25 cellular contexts compared by ENCODE assay signal in genomic region chr22:28016781-28017557, GRCh38.
DNase-seq lines count a peak whose midpoint lies in the region; ATAC-seq and TF ChIP-seq lines count a peak whose summit lies in the region.
"Had no signal": no experiment of that assay in that cellular context is flagged by ENCODE, and none has a peak within 500 bp of the region (broad histone marks: within the 10 kb centered on the region; RNA-seq: fewer than 3 reads in every experiment).

No MANE protein-coding gene starts in this region.

- H3K36me3 Mint-ChIP-seq in activated CD8-positive, alpha-beta memory T cell treated with anti-CD3 and anti-CD28 coated beads, Interleukin-2, amount 10 ng/mL, durations not matched to agents 7 days and 5 days = no peaks in the 10 kb centered on the region
- H3K36me3 Mint-ChIP-seq: CD8-positive, alpha-beta memory T cell had no signal

- no peak overlapping the region for H3K27ac Mint-ChIP-seq in activated CD8-positive, alpha-beta memory T cell treated with anti-CD3 and anti-CD28 coated beads, Interleukin-2, amount 10 ng/mL, durations not matched to agents 7 days and 5 days

- no peaks in the 10 kb centered on the region for H3K9me3 Mint-ChIP-seq in activated CD8-positive, alpha-beta memory T cell treated with anti-CD3 and anti-CD28 coated beads, Interleukin-2, amount 10 ng/mL, durations not matched to agents 7 days and 5 days (ENCODE audit: low read depth)
- H3K9me3 Mint-ChIP-seq: CD8-positive, alpha-beta memory T cell; stimulated activated naive CD8-positive, alpha-beta T cell treated with anti-CD3 and anti-CD28 coated beads, Interleukin-15, amount 100 ng/mL, for 72 hours; type B pancreatic cell had no signal

- peaks cover 18% of the 10 kb centered on the region for H3K4me1 Mint-ChIP-seq in activated CD8-positive, alpha-beta memory T cell treated with anti-CD3 and anti-CD28 coated beads, Interleukin-2, amount 10 ng/mL, durations not matched to agents 7 days and 5 days
- H3K4me1 Mint-ChIP-seq: CD8-positive, alpha-beta memory T cell had no signal

- no peak for TF ChIP-seq POLR2A in GM18505 (IDR thresholded peaks at IDR 0.05; ENCODE audit: borderline replicate concordance, extremely low read depth, insufficient read depth, insufficient read length)

- no peak overlapping the region for H3K4me3 Mint-ChIP-seq in activated CD8-positive, alpha-beta memory T cell treated with anti-CD3 and anti-CD28 coated beads, Interleukin-2, amount 10 ng/mL, durations not matched to agents 7 days and 5 days
- H3K4me3 Mint-ChIP-seq: CD8-positive, alpha-beta memory T cell; stimulated activated naive CD8-positive, alpha-beta T cell treated with anti-CD3 and anti-CD28 coated beads, Interleukin-15, amount 100 ng/mL, for 72 hours had no signal

- peak; percentile 8 for DNase-seq in activated CD8-positive, alpha-beta memory T cell treated with anti-CD3 and anti-CD28 coated beads, Interleukin-2, amount 50 U/mL, for 4 hours
- DNase-seq in activated CD8-positive, alpha-beta memory T cell treated with anti-CD3 and anti-CD28 coated beads, Interleukin-2, amount 10 ng/mL, durations not matched to agents 7 days and 5 days = no peak
- DNase-seq in NCI-H69 (lab: John Stamatoyannopoulos, UW) (peak; percentile 43), left ventricle myocardium superior (peak; percentile 20), sciatic nerve (ENCODE audit: low spot score) (peak; percentile 52), AML-193 (lab: John Stamatoyannopoulos, UW) (no peak), NCI-H2171 treated with DMSO at 0.1 percent for 48 hours (lab: John Stamatoyannopoulos, UW) (no peak)
- DNase-seq: 8988T; activated CD4-positive, alpha-beta T cell treated with anti-CD3 and anti-CD28 coated beads, Interleukin-2, amount 50 U/mL, for 4 hours; activated T-cell treated with anti-CD3 and anti-CD28 coated beads for 4 hours; anterior cingulate cortex; CD8-positive, alpha-beta memory T cell; central memory CD4-positive, alpha-beta T cell; DMS153; IMR-90; mesendoderm; NCI-H1092; NCI-H187 treated with DMSO at 0.1 percent for 48 hours; NCI-H82; occipital lobe; stimulated activated naive CD8-positive, alpha-beta T cell treated with anti-CD3 and anti-CD28 coated beads, Interleukin-15, amount 100 ng/mL, for 72 hours; T-helper 9 cell had no signal

- intact Hi-C loops in left ventricle myocardium superior (cut with micrococcal nuclease) (no loop called here), sciatic nerve (cut with DNase I) (no loop called here)

- ATAC-seq in activated CD8-positive, alpha-beta memory T cell treated with anti-CD3 and anti-CD28 coated beads, Interleukin-2, amount 10 ng/mL, durations not matched to agents 7 days and 5 days = no peak
- ATAC-seq in left ventricle myocardium superior (no peak), sciatic nerve (no peak), GM18505 (IDR thresholded peaks at IDR 0.05; ENCODE audit: unreplicated experiment) (no peak)
- ATAC-seq: right cardiac atrium; stimulated activated naive CD8-positive, alpha-beta T cell treated with anti-CD3 and anti-CD28 coated beads, Interleukin-15, amount 100 ng/mL, for 72 hours had no signal

- CTCF ChIA-PET in activated CD8-positive, alpha-beta memory T cell treated with anti-CD3 and anti-CD28 coated beads, Interleukin-2, amount 10 ng/mL, durations not matched to agents 7 days and 5 days (lab: Charles Lee) = no interaction called here

- no peaks in the 10 kb centered on the region for H3K27me3 Mint-ChIP-seq in activated CD8-positive, alpha-beta memory T cell treated with anti-CD3 and anti-CD28 coated beads, Interleukin-2, amount 10 ng/mL, durations not matched to agents 7 days and 5 days
- H3K27me3 Mint-ChIP-seq: CD8-positive, alpha-beta memory T cell; stimulated activated naive CD8-positive, alpha-beta T cell treated with anti-CD3 and anti-CD28 coated beads, Interleukin-15, amount 100 ng/mL, for 72 hours; type B pancreatic cell had no signal

Comparison
In these comparisons a context has a peak if more than half of its experiments do, and no peak if none do; other contexts are left out.
1. DNase-seq: peak in activated CD8-positive, alpha-beta memory T cell treated with anti-CD3 and anti-CD28 coated beads, Interleukin-2, amount 50 U/mL, for 4 hours (single experiment), NCI-H69 (single experiment), left ventricle myocardium superior (single experiment) and sciatic nerve (single experiment); none in activated CD8-positive, alpha-beta memory T cell treated with anti-CD3 and anti-CD28 coated beads, Interleukin-2, amount 10 ng/mL, durations not matched to agents 7 days and 5 days (single experiment), AML-193 (0 of 2) and NCI-H2171 treated with DMSO at 0.1 percent for 48 hours (single experiment).